Comparison of ENCODE assay signal across 1 cellular context in genomic region chr12:54277823-54278276, GRCh38.
TF ChIP-seq lines count a peak whose summit lies in the region.

No MANE protein-coding gene starts in this region.

TF ChIP-seq in HepG2, 621 proteins besides CTCF, POLR2A, EP300 and RAD21:
- TF ChIP-seq DNMT1 (CRISPR knock-in tag; IDR thresholded peaks at IDR 0.05) (no peak), ZNF18 (CRISPR knock-in tag; IDR thresholded peaks at IDR 0.05; ENCODE audit: insufficient replicate concordance) (no peak), ASH2L (IDR thresholded peaks at IDR 0.05; ENCODE audit: insufficient read length, low read depth, low read length) (no peak), NR2F1 (CRISPR knock-in tag; IDR thresholded peaks at IDR 0.05) (peak in 1 of 2 experiments; percentile 22; a peak in 1 of 4 replicates), NR2F6 (IDR thresholded peaks at IDR 0.05) (peak; percentile 68), NR2F6 (CRISPR knock-in tag; IDR thresholded peaks at IDR 0.05) (peak; percentile 70), FOXA1 (IDR thresholded peaks at IDR 0.05) (no peak), FOXA1 (CRISPR knock-in tag; IDR thresholded peaks at IDR 0.05) (no peak), ZNF619 (CRISPR knock-in tag; IDR thresholded peaks at IDR 0.05) (no peak), ZNF580 (CRISPR knock-in tag; IDR thresholded peaks at IDR 0.05; ENCODE audit: borderline replicate concordance, low read depth) (0 out of 2 replicates have a peak, but pooled peaks have one; percentile 26), ZNF770 (CRISPR knock-in tag; IDR thresholded peaks at IDR 0.05) (peak; percentile 90), RARA (CRISPR knock-in tag; IDR thresholded peaks at IDR 0.05) (peak; percentile 29; the same call in 1 of the 2 replicates), DMAP1 (CRISPR knock-in tag; IDR thresholded peaks at IDR 0.05) (no peak), NFRKB (IDR thresholded peaks at IDR 0.05) (no peak), ZNF121 (CRISPR knock-in tag; IDR thresholded peaks at IDR 0.05) (peak; percentile 87), PHF21A (CRISPR knock-in tag; IDR thresholded peaks at IDR 0.05) (0 out of 2 replicates have a peak, but pooled peaks have one; percentile 13), POLR2AphosphoS5 (IDR thresholded peaks at IDR 0.05; ENCODE audit: low read depth, low read length) (0 out of 2 replicates have a peak, but pooled peaks have one; percentile 18)
